9 cellular contexts compared by ENCODE assay signal in genomic region chr3:25448750-25449684, GRCh38. TPM values are rescaled to one million over a fixed set of nuclear protein-coding genes. Genes with fewer than 3 reads are reported as not detected.
DNase-seq lines count a peak whose midpoint lies in the region; ATAC-seq lines count a peak whose summit lies in the region.
"Had no signal": no experiment of that assay in that cellular context is flagged by ENCODE, and none has a peak within 500 bp of the region (broad histone marks: within the 10 kb centered on the region; RNA-seq: fewer than 3 reads in every experiment).

No MANE protein-coding gene starts in this region.

- in situ Hi-C loops in G401 (cut with HindIII; ENCODE audit: low sequenced_read_pairs): no loop called here

- intact Hi-C loops in cardiac septum (cut with DNase I): no loop called here

- no peak for ATAC-seq in GM21390 (IDR thresholded peaks at IDR 0.05; ENCODE audit: unreplicated experiment)
- ATAC-seq: Panc1 had no signal

- peak; percentile 77 for DNase-seq in G401 (ENCODE audit: low spot score)
- DNase-seq in SK-N-DZ (ENCODE audit: low spot score): peak; percentile 59
- DNase-seq in cardiac septum (ENCODE audit: low spot score): peak; percentile 91
- DNase-seq in renal cortical epithelial cell (ENCODE audit: low read depth): peak; percentile 74
- DNase-seq in stimulated activated naive CD4-positive, alpha-beta T cell (lab: John Stamatoyannopoulos, UW): no peak
- no peak for DNase-seq in activated T-cell treated with anti-CD3 and anti-CD28 coated beads, Interleukin-2, amount 50 U/mL, for 1 hour
- no peak for DNase-seq in NCI-H128 (lab: John Stamatoyannopoulos, UW; ENCODE audit: unreplicated experiment)

RNA-seq across cellular contexts. Expression of gene RARB, which starts 21.0 kb away (rescaled TPM):
- total RNA-seq in G401 (2014; rRNA removed; shearing (Covaris generic)): not detected in 2 replicates
- 6.5 and 11.3 TPM in 2 replicates for polyA plus RNA-seq in SK-N-DZ (2014; cell fraction: cytosol; rRNA removed)
- polyA plus RNA-seq in SK-N-DZ (2014; cell fraction: nucleus; rRNA removed): 4.6 TPM in 2 replicates
- total RNA-seq in cardiac septum (20.3 TPM), renal cortical epithelial cell (4.3 and 4.9 TPM in 2 replicates)

Comparison
In these comparisons a context has a peak if more than half of its experiments do, and no peak if none do; other contexts are left out.
1. DNase-seq: peak in G401 (single experiment), SK-N-DZ (single experiment), cardiac septum (single experiment) and renal cortical epithelial cell (single experiment); none in stimulated activated naive CD4-positive, alpha-beta T cell (0 of 6), activated T-cell treated with anti-CD3 and anti-CD28 coated beads, Interleukin-2, amount 50 U/mL, for 1 hour (single experiment) and NCI-H128 (single experiment).